13 cellular contexts compared by ENCODE assay signal in the genomic region with DNA sequence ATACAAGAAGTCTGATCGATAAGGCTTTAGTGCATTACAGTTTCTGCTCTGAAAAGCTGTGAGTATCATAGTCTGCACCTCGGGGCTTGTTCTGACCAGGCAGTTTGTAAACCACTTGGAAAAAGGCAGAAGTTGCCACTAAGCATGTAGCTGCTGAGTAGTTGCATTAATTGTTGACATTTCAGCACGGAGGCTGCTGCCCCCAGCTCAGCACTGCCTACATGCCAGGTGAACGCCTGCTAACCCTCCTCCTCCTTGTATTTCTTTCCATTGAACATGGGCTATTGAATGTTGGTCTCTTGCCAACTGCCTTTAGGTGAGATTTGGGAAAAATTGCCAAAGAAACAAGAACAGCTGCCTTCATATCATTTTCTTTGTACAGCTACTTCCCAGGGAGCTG.
DNase-seq lines count a peak whose midpoint lies in the region; ATAC-seq and TF ChIP-seq lines count a peak whose summit lies in the region.
"Had no signal": no experiment of that assay in that cellular context is flagged by ENCODE, and none has a peak within 500 bp of the region (broad histone marks: within the 10 kb centered on the region; RNA-seq: fewer than 3 reads in every experiment).

No MANE protein-coding gene starts in this region.

- no peak for ATAC-seq in HG02870 (IDR thresholded peaks at IDR 0.05; ENCODE audit: unreplicated experiment)

- no peak overlapping the region for H3K4ac ChIP-seq in mesendoderm (ENCODE audit: low read depth, low read length)

- dilution Hi-C loops in mammary epithelial cell (cut with HindIII; ENCODE audit: low sequenced_read_pairs) = no loop called here

- H3K4me3 ChIP-seq in mesendoderm (ENCODE audit: low read length) = no peak overlapping the region
- H3K4me3 ChIP-seq in mammary epithelial cell (replicated peaks in 1 of 3; ENCODE audit: insufficient read depth in 1 of 3, low read depth in 2 of 3, low read length in 3 of 3) = no peak overlapping the region
- H3K4me3 ChIP-seq: SK-N-MC had no signal

- in situ Hi-C loops in mammary epithelial cell (cut with MboI; ENCODE audit: low sequenced_read_pairs in 2 of 2) = no loop called here

- H4K20me1 ChIP-seq in mammary epithelial cell (ENCODE audit: insufficient read depth, low read length) = no peaks in the 10 kb centered on the region

- H3K4me1 ChIP-seq in mesendoderm (ENCODE audit: control insufficient read depth, low read depth, low read length) = peaks cover 11% of the 10 kb centered on the region
- H3K4me1 ChIP-seq in mammary epithelial cell (ENCODE audit: insufficient read depth, low read length) = no peaks in the 10 kb centered on the region
- H3K4me1 ChIP-seq: uterus had no signal

- H3K9me3 ChIP-seq in mammary epithelial cell (replicated peaks; ENCODE audit: insufficient read depth, low read length) = no peaks in the 10 kb centered on the region
- H3K9me3 ChIP-seq: uterus had no signal

- no peak overlapping the region for H3K23ac ChIP-seq in mesendoderm (ENCODE audit: low read length)

- H2BK120ac ChIP-seq in mesendoderm (ENCODE audit: low read depth, low read length) = no peak overlapping the region

- no peak overlapping the region for H3K18ac ChIP-seq in mesendoderm (ENCODE audit: low read length)

- no peak overlapping the region for H4K8ac ChIP-seq in mesendoderm (ENCODE audit: low read depth, low read length)

- CTCF ChIA-PET in mammary epithelial cell (lab: Charles Lee; ENCODE audit: low non-redundant PET) = no interaction called here

- H2AFZ ChIP-seq in mammary epithelial cell (ENCODE audit: low read depth, low read length) = no peak overlapping the region

- H2BK5ac ChIP-seq in mesendoderm (ENCODE audit: low read length) = no peak overlapping the region

- H3K4me2 ChIP-seq in mesendoderm (ENCODE audit: low read length) (peak overlapping the region; percentile 80), mammary epithelial cell (ENCODE audit: insufficient read depth, low read depth, low read length) (no peak overlapping the region)

- peak overlapping the region; percentile 79 for H3K56ac ChIP-seq in mesendoderm (ENCODE audit: low read length)

- H3K79me2 ChIP-seq in mesendoderm (ENCODE audit: control insufficient read depth, insufficient read depth, low read length) = no peaks in the 10 kb centered on the region
- H3K79me2 ChIP-seq in mammary epithelial cell (ENCODE audit: insufficient read depth, low read length) = no peaks in the 10 kb centered on the region

- peak; percentile 57 for DNase-seq in NCI-H82 (lab: John Stamatoyannopoulos, UW)
- no peak for DNase-seq in NCI-H82 treated with DMSO at 0.1 percent for 48 hours (lab: John Stamatoyannopoulos, UW; ENCODE audit: unreplicated experiment)
- peak in 5 of 61 donors; percentile 4 to 57 (median 17) for DNase-seq in caudate nucleus (lab: John Stamatoyannopoulos, UW)
- DNase-seq in mesendoderm = no peak
- DNase-seq in mammary epithelial cell = no peak
- no peak for DNase-seq in NCI-H187 (lab: John Stamatoyannopoulos, UW)
- DNase-seq in middle frontal gyrus (ENCODE audit: extremely low spot score, low spot score) = no peak
- DNase-seq: activated CD8-positive, alpha-beta memory T cell treated with anti-CD3 and anti-CD28 coated beads, Interleukin-2, amount 50 U/mL, for 4 hours; dermis blood vessel endothelial cell; left cardiac atrium; uterus had no signal

- no TSS peak for BruUV-seq in mammary epithelial cell (replicated peaks; lab: Mats Ljungman, UMichigan)

- no peak overlapping the region for H2BK15ac ChIP-seq in mesendoderm (replicated peaks; ENCODE audit: low read depth)

- H2AK5ac ChIP-seq in mesendoderm (ENCODE audit: low read length) = no peak overlapping the region

- peak overlapping the region; percentile 71 for H3K9ac ChIP-seq in mesendoderm (ENCODE audit: low read length)
- no peak overlapping the region for H3K9ac ChIP-seq in mammary epithelial cell (ENCODE audit: insufficient read depth, low read length)

- H3K27me3 ChIP-seq in mesendoderm (ENCODE audit: insufficient read depth, low read length, poor library complexity) = no peaks in the 10 kb centered on the region
- H3K27me3 ChIP-seq in mammary epithelial cell (ENCODE audit: insufficient read depth, low read length) = no peaks in the 10 kb centered on the region
- H3K27me3 ChIP-seq: uterus had no signal

- H3K36me3 ChIP-seq in mesendoderm (ENCODE audit: control insufficient read depth, insufficient read depth, low read length) (no peaks in the 10 kb centered on the region), mammary epithelial cell (ENCODE audit: insufficient read depth, low read length) (no peaks in the 10 kb centered on the region)
- H3K36me3 ChIP-seq: uterus had no signal

- intact Hi-C loops in mammary epithelial cell (cut with micrococcal nuclease) = no loop called here

- WGBS in mesendoderm (ENCODE audit: extremely low coverage, insufficient coverage, low lambda C conversion rate) = no CpG with 5 or more reads among the region's 4 CpGs
- 83% methylated on average over 4 of the region's 4 CpGs for WGBS in mammary epithelial cell (ENCODE audit: low coverage, missing lambda C conversion rate)

- H3K27ac ChIP-seq in caudate nucleus (ENCODE audit: low read depth, low read length) (peak overlapping the region; percentile 86), mesendoderm (ENCODE audit: low read depth, low read length) (no peak overlapping the region), mammary epithelial cell (ENCODE audit: insufficient read depth, low read depth, low read length) (no peak overlapping the region)
- H3K27ac ChIP-seq: SK-N-MC had no signal

- H3K79me1 ChIP-seq in mesendoderm (ENCODE audit: low read length) = no peaks in the 10 kb centered on the region

- TF ChIP-seq CTCF in mammary epithelial cell (conservative IDR thresholded peaks at IDR 0.05 in 1 of 2, IDR thresholded peaks at IDR 0.05 in 1 of 2; ENCODE audit: extremely low read depth in 1 of 2, insufficient read depth in 1 of 2, low read depth in 1 of 2, low read length in 2 of 2) = no peak

- no peak overlapping the region for H4K5ac ChIP-seq in mesendoderm (ENCODE audit: low read length)
